Comparison of ENCODE assay signal across 20 cellular contexts in the genomic region with DNA sequence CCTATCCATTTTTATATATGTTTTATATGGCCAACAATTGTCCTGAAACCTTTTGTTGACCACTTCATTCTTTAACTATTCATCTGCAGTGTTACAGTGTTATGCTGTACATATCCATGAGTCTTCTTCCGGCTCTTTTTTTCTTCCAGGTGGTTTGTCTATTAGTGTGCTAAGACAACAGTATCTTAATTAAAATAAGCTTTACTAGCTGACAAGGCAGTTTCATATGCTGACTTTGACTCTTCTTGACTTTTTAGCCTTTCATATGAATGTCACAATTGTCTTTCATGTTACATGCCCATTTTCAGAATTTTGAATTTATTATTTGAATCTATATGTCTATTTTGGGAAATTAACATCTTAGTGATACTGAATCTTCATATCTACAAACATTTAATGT.
DNase-seq lines count a peak whose midpoint lies in the region; ATAC-seq, FAIRE-seq and TF ChIP-seq lines count a peak whose summit lies in the region.
"Had no signal": no experiment of that assay in that cellular context is flagged by ENCODE, and none has a peak within 500 bp of the region (broad histone marks: within the 10 kb centered on the region; RNA-seq: fewer than 3 reads in every experiment).

No MANE protein-coding gene starts in this region.

- H3K4me3 ChIP-seq in HepG2 (replicated peaks in 1 of 3; ENCODE audit: insufficient read depth in 1 of 3, low read depth in 2 of 3, low read length in 3 of 3) (no peak overlapping the region), right lobe of liver (no peak overlapping the region)
- H3K4me3 ChIP-seq: A549; BLaER1 treated with 17β-estradiol and CSF1 and Interleukin-3, amounts not matched to agents 10 nM and 100 nM had no signal

- WGBS in HepG2 (ENCODE audit: low lambda C conversion rate) = 67% methylated on average over 1 of the region's 1 CpG
- 67% methylated on average over 1 of the region's 1 CpG for WGBS in right lobe of liver (ENCODE audit: insufficient coverage, low coverage, low lambda C conversion rate, missing lambda C conversion rate)

- ATAC-seq in HepG2 = no peak
- ATAC-seq in right lobe of liver = no peak
- ATAC-seq: A549; CD8-positive, alpha-beta T cell had no signal

- H3K27me3 ChIP-seq in HepG2 (ENCODE audit: control insufficient read depth in 1 of 2, insufficient read depth in 2 of 2, low read length in 2 of 2) (no peaks in the 10 kb centered on the region), right lobe of liver (no peaks in the 10 kb centered on the region)
- H3K27me3 ChIP-seq: BLaER1 treated with 17β-estradiol and CSF1 and Interleukin-3, amounts not matched to agents 10 nM and 100 nM had no signal

- no peak overlapping the region for H2AFZ ChIP-seq in HepG2 (ENCODE audit: low read length)

- no peaks in the 10 kb centered on the region for H3K36me3 ChIP-seq in HepG2 (replicated peaks in 1 of 2; ENCODE audit: control insufficient read depth in 1 of 2, insufficient read depth in 2 of 2, low read length in 2 of 2)
- no peaks in the 10 kb centered on the region for H3K36me3 ChIP-seq in right lobe of liver
- H3K36me3 ChIP-seq: BLaER1 treated with 17β-estradiol and CSF1 and Interleukin-3, amounts not matched to agents 10 nM and 100 nM had no signal

- no peak for DNase-seq in HepG2 (ENCODE audit: low spot score)
- DNase-seq in right lobe of liver = no peak
- peak; percentile 73 for DNase-seq in RPMI8226
- DNase-seq in activated CD8-positive, alpha-beta memory T cell treated with anti-CD3 and anti-CD28 coated beads, Interleukin-2, amount 50 U/mL, for 4 hours = no peak
- DNase-seq in HEK293T (ENCODE audit: extremely low spot score) = no peak
- DNase-seq: AML-193; Caco-2; Calu3; CD4-positive, alpha-beta T cell; CD8-positive, alpha-beta T cell; DMS79 treated with DMSO at 0.1 percent for 48 hours; GF-D8 had no signal

- TF ChIP-seq EP300 in HepG2 (IDR thresholded peaks at IDR 0.05; ENCODE audit: low read depth in 2 of 2, low read length in 2 of 2) (no peak), HepG2 (CRISPR knock-in tag; IDR thresholded peaks at IDR 0.05; ENCODE audit: borderline replicate concordance) (no peak)

- FAIRE-seq in HepG2 (lab: Jason Lieb, UNC) = no peak
- FAIRE-seq: A549, D721Med, G401.6, GM12891, GM19239 had no signal

- H3K4me1 ChIP-seq in HepG2 (ENCODE audit: insufficient read depth, low read length) (no peaks in the 10 kb centered on the region), right lobe of liver (no peaks in the 10 kb centered on the region)
- H3K4me1 ChIP-seq: A549; BLaER1 treated with 17β-estradiol and CSF1 and Interleukin-3, amounts not matched to agents 10 nM and 100 nM; Caco-2 had no signal

- no TSS peak for BruUV-seq in HepG2 (replicated peaks; lab: Mats Ljungman, UMichigan)

- TF ChIP-seq RAD21 in HepG2 (CRISPR knock-in tag; IDR thresholded peaks at IDR 0.05) = no peak

- in situ Hi-C loops in HepG2 (cut with HindIII; ENCODE audit: extremely low pct_ligation_motif_present, low pct_unique_long_range_greater_than_20kb) = no loop called here

- TF ChIP-seq CTCF in HepG2 (CRISPR knock-in tag; IDR thresholded peaks at IDR 0.05) (no peak), right lobe of liver (IDR thresholded peaks at IDR 0.05) (no peak)

- no peak overlapping the region for H3K27ac ChIP-seq in HepG2 (ENCODE audit: extremely low read length, insufficient read depth, low read length)
- H3K27ac ChIP-seq in right lobe of liver = no peak overlapping the region
- H3K27ac ChIP-seq: 22Rv1; A549; BLaER1 treated with 17β-estradiol and CSF1 and Interleukin-3, amounts not matched to agents 10 nM and 100 nM; C4-2B had no signal

- POLR2A ChIA-PET in HepG2 (lab: Yijun Ruan, JAX) = no interaction called here
- POLR2A ChIA-PET in HEK293T (lab: Yijun Ruan, JAX) = no interaction called here

- TF ChIP-seq POLR2A in HepG2 (IDR thresholded peaks at IDR 0.05; ENCODE audit: insufficient read depth in 1 of 2, low read depth in 2 of 2, low read length in 2 of 2) = no peak
- no peak for TF ChIP-seq POLR2A in right lobe of liver (IDR thresholded peaks at IDR 0.05)

- intact Hi-C loops in HepG2 (cut with micrococcal nuclease; ENCODE audit: unreplicated experiment) = no loop called here
- intact Hi-C loops in right lobe of liver (cut with DNase I) = no loop called here

- H3K9me3 ChIP-seq in HepG2 (ENCODE audit: low read length) = peaks cover 88% of the 10 kb centered on the region
- no peaks in the 10 kb centered on the region for H3K9me3 ChIP-seq in right lobe of liver
- H3K9me3 ChIP-seq: A549; BLaER1 treated with 17β-estradiol and CSF1 and Interleukin-3, amounts not matched to agents 10 nM and 100 nM; Caco-2 had no signal

- H3K9ac ChIP-seq in HepG2 (ENCODE audit: insufficient read depth, low read depth, low read length) = no peak overlapping the region
- H3K9ac ChIP-seq: BLaER1 treated with 17β-estradiol and CSF1 and Interleukin-3, amounts not matched to agents 10 nM and 100 nM had no signal

- no peaks in the 10 kb centered on the region for H3K79me2 ChIP-seq in HepG2 (ENCODE audit: insufficient read depth, low read length)

- H4K20me1 ChIP-seq in HepG2 (ENCODE audit: insufficient read depth, low read length) = no peaks in the 10 kb centered on the region
- H4K20me1 ChIP-seq: BLaER1 treated with 17β-estradiol and CSF1 and Interleukin-3, amounts not matched to agents 10 nM and 100 nM had no signal

- no peak overlapping the region for H3K4me2 ChIP-seq in HepG2 (ENCODE audit: low read depth, low read length)
- H3K4me2 ChIP-seq: A549; BLaER1 treated with 17β-estradiol and CSF1 and Interleukin-3, amounts not matched to agents 10 nM and 100 nM had no signal

- CTCF ChIA-PET in HepG2 (lab: Yijun Ruan, JAX; ENCODE audit: low intra/inter-chr PET ratio, low total read pairs) (no interaction called here), HEK293T (lab: Yijun Ruan, JAX) (no interaction called here)

TF ChIP-seq in HepG2, 621 proteins besides CTCF, POLR2A, EP300 and RAD21:
- TF ChIP-seq ZNF337 (CRISPR knock-in tag; IDR thresholded peaks at IDR 0.05; ENCODE audit: borderline replicate concordance, low read depth) (no peak), MAFK (conservative IDR thresholded peaks at IDR 0.05 in 1 of 2, IDR thresholded peaks at IDR 0.05 in 1 of 2; ENCODE audit: low read length in 2 of 2) (peak; percentile 8 to 64; a peak in 3 of 4 replicates), STAG1 (CRISPR knock-in tag; IDR thresholded peaks at IDR 0.05) (no peak), MAFF (IDR thresholded peaks at IDR 0.05; ENCODE audit: low read depth, low read length) (peak; percentile 46; the same call in 1 of the 2 replicates)

TF ChIP-seq in HEK293T, 16 proteins besides CTCF, POLR2A, EP300 and RAD21:
- TF ChIP-seq CTBP1 (IDR thresholded peaks at IDR 0.05; ENCODE audit: borderline replicate concordance) = no peak
- TF ChIP-seq ARNT (IDR thresholded peaks at IDR 0.05) = no peak
- no peak for TF ChIP-seq TARDBP (IDR thresholded peaks at IDR 0.05)
- TF ChIP-seq HDGF (IDR thresholded peaks at IDR 0.05; ENCODE audit: borderline replicate concordance) = no peak
TF ChIP-seq in HEK293T: peak in this region for 0.
